ENCODE assay signal across 26 cellular contexts in genomic region chr19:20607943-20608342, GRCh38.
"Had no signal": no experiment of that assay in that cellular context is flagged by ENCODE, and none has a peak within 500 bp of the region (broad histone marks: within the 10 kb centered on the region; RNA-seq: fewer than 3 reads in every experiment).

No MANE protein-coding gene starts in this region.

- ATAC-seq: mucosa of descending colon; right cardiac atrium; stimulated activated naive B cell treated with anti-CD40 and anti-IgM and Interleukin-4, amounts not matched to agents 10 μg/mL and 1 μg/mL and 100 μg/mL, for 72 hours; stimulated activated naive CD8-positive, alpha-beta T cell treated with anti-CD3 and anti-CD28 coated beads, Interleukin-15, amount 100 ng/mL, for 72 hours; upper lobe of right lung had no signal

- H3K27me3 ChIP-seq: colonic mucosa, neural progenitor cell, spleen, suprapubic skin, transverse colon, upper lobe of right lung, uterus had no signal

- H3K4me3 Mint-ChIP-seq: dendritic cell treated with granulocyte-macrophage colony-stimulating factor and Interleukin-4, amounts not matched to agents 40 ng/mL and 50 ng/mL, for 4 days; immature natural killer cell; mesothelial cell of epicardium; naive B cell; nephron; neural progenitor cell; stimulated activated naive B cell treated with anti-CD40 and anti-IgM and Interleukin-4, amounts not matched to agents 10 μg/mL and 1 μg/mL and 100 μg/mL, for 72 hours; stimulated activated naive CD8-positive, alpha-beta T cell treated with anti-CD3 and anti-CD28 coated beads, Interleukin-15, amount 100 ng/mL, for 72 hours had no signal

- FAIRE-seq: endometrium, frontal cortex, keratinocyte had no signal

- H3K36me3 Mint-ChIP-seq: neural progenitor cell had no signal

- H3K4me1 ChIP-seq: colonic mucosa, neural progenitor cell, prostate gland, suprapubic skin, transverse colon, upper lobe of right lung, uterus had no signal

- H3K9ac ChIP-seq: neural progenitor cell had no signal

- H3K36me3 ChIP-seq: colonic mucosa, neural progenitor cell, prostate gland, spleen, suprapubic skin, transverse colon, upper lobe of right lung, uterus had no signal

- H3K27me3 Mint-ChIP-seq: dendritic cell treated with granulocyte-macrophage colony-stimulating factor and Interleukin-4, amounts not matched to agents 40 ng/mL and 50 ng/mL, for 4 days; naive B cell; stimulated activated naive B cell treated with anti-CD40 and anti-IgM and Interleukin-4, amounts not matched to agents 10 μg/mL and 1 μg/mL and 100 μg/mL, for 72 hours; stimulated activated naive CD8-positive, alpha-beta T cell treated with anti-CD3 and anti-CD28 coated beads, Interleukin-15, amount 100 ng/mL, for 72 hours had no signal

- H3K4me1 Mint-ChIP-seq: mesothelial cell of epicardium; naive B cell; nephron; neural progenitor cell; stimulated activated naive CD8-positive, alpha-beta T cell treated with anti-CD3 and anti-CD28 coated beads, Interleukin-15, amount 100 ng/mL, for 72 hours had no signal

- H3K27ac ChIP-seq: colonic mucosa, neural progenitor cell, prostate gland, skin epidermis, spleen, suprapubic skin, transverse colon, upper lobe of right lung, uterus had no signal

- DNase-seq: colonic mucosa; effector CD8-positive, alpha-beta T cell; erythroblast; hypothalamus; immature natural killer cell; mesenchymal stem cell; mucosa of descending colon; naive B cell; right cardiac atrium; spleen; stimulated activated CD4-positive, alpha-beta T cell treated with anti-CD3 and anti-CD28 coated beads, Interleukin-4, amount 100 ng/mL, for 4 hours; stimulated activated naive B cell treated with anti-CD40 and anti-IgM and Interleukin-4, amounts not matched to agents 10 μg/mL and 1 μg/mL and 100 μg/mL, for 72 hours; stimulated activated naive CD8-positive, alpha-beta T cell treated with anti-CD3 and anti-CD28 coated beads, Interleukin-15, amount 100 ng/mL, for 72 hours; transverse colon; upper lobe of right lung; uterus had no signal

- H3K4me3 ChIP-seq: colonic mucosa, mucosa of descending colon, neural progenitor cell, prostate gland, skin epidermis, spleen, suprapubic skin, transverse colon, upper lobe of right lung, uterus had no signal

- H3K27ac Mint-ChIP-seq: dendritic cell treated with granulocyte-macrophage colony-stimulating factor and Interleukin-4, amounts not matched to agents 40 ng/mL and 50 ng/mL, for 4 days; immature natural killer cell; mesothelial cell of epicardium; naive B cell; nephron; neural progenitor cell; stimulated activated naive B cell treated with anti-CD40 and anti-IgM and Interleukin-4, amounts not matched to agents 10 μg/mL and 1 μg/mL and 100 μg/mL, for 72 hours; stimulated activated naive CD8-positive, alpha-beta T cell treated with anti-CD3 and anti-CD28 coated beads, Interleukin-15, amount 100 ng/mL, for 72 hours had no signal

- H3K9me3 ChIP-seq: colonic mucosa, prostate gland, uterus had no signal
